ENCODE assay signal across 13 cellular contexts in genomic region chr17:62098623-62099231, GRCh38. TPM values are rescaled to one million over a fixed set of nuclear protein-coding genes. Genes with fewer than 3 reads are reported as not detected.
A peak's percentile ranks its signal among the peaks of the same experiment; 100 is the strongest.
DNase-seq lines count a peak whose midpoint lies in the region; ATAC-seq, FAIRE-seq and TF ChIP-seq lines count a peak whose summit lies in the region.
"Had no signal": no experiment of that assay in that cellular context is flagged by ENCODE, and none has a peak within 500 bp of the region (broad histone marks: within the 10 kb centered on the region; RNA-seq: fewer than 3 reads in every experiment).

No MANE protein-coding gene starts in this region.

- H3K27me3 ChIP-seq in gastroesophageal sphincter, result no peaks in the 10 kb centered on the region

- H3K36me3 ChIP-seq in gastroesophageal sphincter, result no peaks in the 10 kb centered on the region
- H3K36me3 ChIP-seq: HAP-1 had no signal

- peaks cover 0 to 6% (median 0%) of the 10 kb centered on the region in 3 donors for H3K4me1 ChIP-seq in gastroesophageal sphincter
- H3K4me1 ChIP-seq: HAP-1 had no signal

- peak overlapping the region; percentile 33 for H3K27ac Mint-ChIP-seq in T-helper 2 cell treated with Interferon-gamma antibody and Interleukin-4, amounts not matched to agents 5 μg/mL and 100 μg/mL, for 36 hours

- peak overlapping the region; percentile 2 for H3K4me3 Mint-ChIP-seq in T-helper 2 cell treated with Interferon-gamma antibody and Interleukin-4, amounts not matched to agents 5 μg/mL and 100 μg/mL, for 36 hours

- no peaks in the 10 kb centered on the region for H3K9me3 Mint-ChIP-seq in T-helper 2 cell treated with Interferon-gamma antibody and Interleukin-4, amounts not matched to agents 5 μg/mL and 100 μg/mL, for 36 hours

- no peak for TF ChIP-seq EP300 in gastroesophageal sphincter (IDR thresholded peaks at IDR 0.05)

- H3K27ac ChIP-seq in substantia nigra (ENCODE audit: low read depth, low read length, poor library complexity, severe bottlenecking), result no peak overlapping the region
- H3K27ac ChIP-seq in gastroesophageal sphincter, result no peak overlapping the region
- H3K27ac ChIP-seq: C4-2B had no signal

- H3K4me1 Mint-ChIP-seq in T-helper 2 cell treated with Interferon-gamma antibody and Interleukin-4, amounts not matched to agents 5 μg/mL and 100 μg/mL, for 36 hours (ENCODE audit: low read depth), result peaks cover 14% of the 10 kb centered on the region

- WGBS in gastroesophageal sphincter (ENCODE audit: low coverage in 1 of 2), 2 donors, result 72 to 80% methylated on average over 4 of the region's 4 CpGs

- H3K36me3 Mint-ChIP-seq in T-helper 2 cell treated with Interferon-gamma antibody and Interleukin-4, amounts not matched to agents 5 μg/mL and 100 μg/mL, for 36 hours (ENCODE audit: low read depth), result no peaks in the 10 kb centered on the region

- FAIRE-seq in GM12891 (lab: Jason Lieb, UNC), result peak; percentile 95
- FAIRE-seq: astrocyte had no signal

- no peaks in the 10 kb centered on the region for H3K27me3 Mint-ChIP-seq in T-helper 2 cell treated with Interferon-gamma antibody and Interleukin-4, amounts not matched to agents 5 μg/mL and 100 μg/mL, for 36 hours (ENCODE audit: low read depth)

- TF ChIP-seq CTCF in gastroesophageal sphincter (IDR thresholded peaks at IDR 0.05), result no peak

- no peak overlapping the region for H3K4me3 ChIP-seq in gastroesophageal sphincter
- H3K4me3 ChIP-seq: HAP-1 had no signal

- H3K9me3 ChIP-seq in gastroesophageal sphincter, result no peaks in the 10 kb centered on the region
- H3K9me3 ChIP-seq: HAP-1 had no signal

- peak; percentile 42 for DNase-seq in GM12891 (ENCODE audit: insufficient read length, low spot score)
- no peak for DNase-seq in T-helper 2 cell treated with Interferon-gamma antibody and Interleukin-4, amounts not matched to agents 5 μg/mL and 100 μg/mL, for 36 hours (ENCODE audit: low spot score)
- no peak for DNase-seq in substantia nigra (lab: John Stamatoyannopoulos, UW)
- DNase-seq in HuH-7.5 (ENCODE audit: low spot score), result no peak
- DNase-seq in T1000 (lab: John Stamatoyannopoulos, UW), result no peak
- DNase-seq: NCI-H2171, T-helper 9 cell had no signal

- TF ChIP-seq POLR2A in GM12891 (IDR thresholded peaks at IDR 0.05; ENCODE audit: low read depth, low read length), result no peak
- TF ChIP-seq POLR2A in gastroesophageal sphincter (IDR thresholded peaks at IDR 0.05), result no peak

- ATAC-seq in GM19438 (IDR thresholded peaks at IDR 0.05; ENCODE audit: low read depth, unreplicated experiment) (peak; percentile 88), HG03025 (IDR thresholded peaks at IDR 0.05; ENCODE audit: low FRiP score, unreplicated experiment) (peak; percentile 85), gastroesophageal sphincter (no peak)

TF ChIP-seq in GM12891, 5 proteins besides CTCF, POLR2A, EP300 and RAD21:
- TF ChIP-seq PAX5 (IDR thresholded peaks at IDR 0.05; ENCODE audit: insufficient read depth, low read length, severe bottlenecking), result no peak
- TF ChIP-seq SPI1 (IDR thresholded peaks at IDR 0.05; ENCODE audit: low read depth, low read length), result peak; percentile 91
- peak; percentile 25; the same call in 1 of the 2 replicates for TF ChIP-seq POU2F2 (IDR thresholded peaks at IDR 0.05; ENCODE audit: low read depth, low read length)

RNA-seq across cellular contexts. Expression of gene MED13, which starts 33.6 kb away (rescaled TPM):
- 11.1 TPM for polyA plus RNA-seq in GM12891 (2012; ENCODE audit: low read depth, missing spikeins)
- total RNA-seq in gastroesophageal sphincter, result 10 to 100 TPM; 34.5 to 64.9 (median 52.0) TPM
